1 cellular context compared by ENCODE assay signal in genomic region chr13:24512208-24513068, GRCh38.
TF ChIP-seq lines count a peak whose summit lies in the region.

TSS of gene PARP4 (minus strand) at chr13:24512778. CDS start at chr13:24503776, 9,002 bp downstream.

TF ChIP-seq in HEK293, 187 proteins besides CTCF, POLR2A, EP300 and RAD21 (continued from another document and continues in another):
- TF ChIP-seq HIC1 (tag by site-specific recombination; IDR thresholded peaks at IDR 0.05): peak; percentile 82
- peak; percentile 73 for TF ChIP-seq ZBTB10 (tag by site-specific recombination; IDR thresholded peaks at IDR 0.05)
- TF ChIP-seq BCL11B (tag by site-specific recombination; IDR thresholded peaks at IDR 0.05; ENCODE audit: low read depth): 0 out of 2 replicates have a peak, but pooled peaks have one; percentile 26
- TF ChIP-seq ZBTB21 (tag by site-specific recombination; IDR thresholded peaks at IDR 0.05): no peak
- peak; percentile 63; the same call in 1 of the 2 replicates for TF ChIP-seq KLF16 (tag by site-specific recombination; IDR thresholded peaks at IDR 0.05)
- peak; percentile 82; the same call in 1 of the 2 replicates for TF ChIP-seq ZFP37 (tag by site-specific recombination; IDR thresholded peaks at IDR 0.05)
- no peak for TF ChIP-seq ZNF223 (tag by site-specific recombination; IDR thresholded peaks at IDR 0.05)
- peak; percentile 90 for TF ChIP-seq KLF9 (tag by site-specific recombination; IDR thresholded peaks at IDR 0.05; ENCODE audit: low read depth)
- TF ChIP-seq GLIS2 (tag by site-specific recombination; IDR thresholded peaks at IDR 0.05): peak; percentile 78
- TF ChIP-seq ZNF610 (tag by site-specific recombination; IDR thresholded peaks at IDR 0.05; ENCODE audit: borderline replicate concordance): peak; percentile 58; the same call in 1 of the 2 replicates
- TF ChIP-seq SP3 (tag by site-specific recombination; IDR thresholded peaks at IDR 0.05): peak; percentile 64; the same call in 1 of the 2 replicates
- TF ChIP-seq ZNF16 (tag by site-specific recombination; IDR thresholded peaks at IDR 0.05; ENCODE audit: low read depth): no peak
- TF ChIP-seq SALL2 (tag by site-specific recombination; IDR thresholded peaks at IDR 0.05; ENCODE audit: borderline replicate concordance): no peak
- TF ChIP-seq ZNF629 (tag by site-specific recombination; IDR thresholded peaks at IDR 0.05): no peak; the same call in 1 of the 2 replicates
- no peak for TF ChIP-seq MYNN (tag by site-specific recombination; IDR thresholded peaks at IDR 0.05; ENCODE audit: borderline replicate concordance)
- peak; percentile 68 for TF ChIP-seq SP7 (tag by site-specific recombination; IDR thresholded peaks at IDR 0.05)
- TF ChIP-seq KLF1 (tag by site-specific recombination; IDR thresholded peaks at IDR 0.05): peak; percentile 97
- TF ChIP-seq ZNF664 (tag by site-specific recombination; IDR thresholded peaks at IDR 0.05): no peak
- TF ChIP-seq ZBTB26 (tag by site-specific recombination; optimal IDR thresholded peaks at IDR 0.05): peak; percentile 87
- TF ChIP-seq ZNF561 (tag by site-specific recombination; IDR thresholded peaks at IDR 0.05; ENCODE audit: borderline replicate concordance): peak; percentile 52
- TF ChIP-seq ZEB2 (tag by site-specific recombination; IDR thresholded peaks at IDR 0.05): peak; percentile 85; the same call in 1 of the 2 replicates
- no peak for TF ChIP-seq ZNF138 (tag by site-specific recombination; IDR thresholded peaks at IDR 0.05; ENCODE audit: borderline replicate concordance)
- no peak for TF ChIP-seq ZNF280C (tag by site-specific recombination; IDR thresholded peaks at IDR 0.05)
- no peak for TF ChIP-seq ZNF510 (tag by site-specific recombination; IDR thresholded peaks at IDR 0.05; ENCODE audit: insufficient replicate concordance)
- TF ChIP-seq ZNF830 (tag by site-specific recombination; IDR thresholded peaks at IDR 0.05; ENCODE audit: low read depth): no peak
- peak; percentile 88 for TF ChIP-seq ZNF600 (tag by site-specific recombination; IDR thresholded peaks at IDR 0.05)
- peak; percentile 90 for TF ChIP-seq PATZ1 (tag by site-specific recombination; IDR thresholded peaks at IDR 0.05)
- peak; percentile 78 for TF ChIP-seq IKZF3 (tag by site-specific recombination; IDR thresholded peaks at IDR 0.05)
- 0 out of 2 replicates have a peak, but pooled peaks have one; percentile 79 for TF ChIP-seq ZSCAN5A (tag by site-specific recombination; IDR thresholded peaks at IDR 0.05)
- peak; percentile 41 for TF ChIP-seq ZNF335 (tag by site-specific recombination; conservative IDR thresholded peaks at IDR 0.05)
- TF ChIP-seq EGR2 (tag by site-specific recombination; IDR thresholded peaks at IDR 0.05; ENCODE audit: low read depth): peak; percentile 55
- peak; percentile 50 for TF ChIP-seq ZNF341 (tag by site-specific recombination; IDR thresholded peaks at IDR 0.05; ENCODE audit: low read depth)
- TF ChIP-seq ELK4 (IDR thresholded peaks at IDR 0.05; ENCODE audit: borderline replicate concordance, low read depth, low read length): no peak
- 0 out of 2 replicates have a peak, but pooled peaks have one; percentile 15 for TF ChIP-seq ZNF449 (tag by site-specific recombination; IDR thresholded peaks at IDR 0.05)
- TF ChIP-seq GLIS1 (tag by site-specific recombination; IDR thresholded peaks at IDR 0.05): peak; percentile 51
- TF ChIP-seq ZNF140 (tag by site-specific recombination; IDR thresholded peaks at IDR 0.05): peak; percentile 55; the same call in 1 of the 2 replicates
- no peak; the same call in 1 of the 2 replicates for TF ChIP-seq ZNF423 (tag by site-specific recombination; IDR thresholded peaks at IDR 0.05)
- 0 out of 2 replicates have a peak, but pooled peaks have one; percentile 9 for TF ChIP-seq ZSCAN16 (tag by site-specific recombination; IDR thresholded peaks at IDR 0.05)
- TF ChIP-seq ZNF560 (tag by site-specific recombination; IDR thresholded peaks at IDR 0.05; ENCODE audit: borderline replicate concordance): no peak
- TF ChIP-seq PBX3 (CRISPR knock-in tag; IDR thresholded peaks at IDR 0.05): peak; percentile 68; the same call in 1 of the 2 replicates
- TF ChIP-seq ZNF501 (tag by site-specific recombination; IDR thresholded peaks at IDR 0.05): peak; percentile 76
- peak; percentile 82 for TF ChIP-seq ZFHX2 (tag by site-specific recombination; conservative IDR thresholded peaks at IDR 0.05)
- TF ChIP-seq ZNF112 (tag by site-specific recombination; IDR thresholded peaks at IDR 0.05): no peak
- TF ChIP-seq ZNF521 (tag by site-specific recombination; IDR thresholded peaks at IDR 0.05): no peak
- TF ChIP-seq ZNF792 (tag by site-specific recombination; IDR thresholded peaks at IDR 0.05): 0 out of 2 replicates have a peak, but pooled peaks have one; percentile 14
- TF ChIP-seq ZNF19 (tag by site-specific recombination; IDR thresholded peaks at IDR 0.05; ENCODE audit: low read depth): no peak
- peak; percentile 98 for TF ChIP-seq ZBTB8A (tag by site-specific recombination; IDR thresholded peaks at IDR 0.05)
- peak; percentile 62 for TF ChIP-seq ZBTB48 (tag by site-specific recombination; IDR thresholded peaks at IDR 0.05)
- TF ChIP-seq ZXDB (tag by site-specific recombination; IDR thresholded peaks at IDR 0.05): peak; percentile 84
- peak; percentile 60 for TF ChIP-seq ZIC2 (tag by site-specific recombination; IDR thresholded peaks at IDR 0.05)
- TF ChIP-seq KLF7 (tag by site-specific recombination; IDR thresholded peaks at IDR 0.05; ENCODE audit: borderline replicate concordance): peak; percentile 98
- TF ChIP-seq ZFP69B (tag by site-specific recombination; IDR thresholded peaks at IDR 0.05): 0 out of 2 replicates have a peak, but pooled peaks have one; percentile 13
- TF ChIP-seq ZNF2 (tag by site-specific recombination; IDR thresholded peaks at IDR 0.05): peak; percentile 72; the same call in 1 of the 2 replicates
- TF ChIP-seq SP2 (tag by site-specific recombination; IDR thresholded peaks at IDR 0.05): peak; percentile 87
